ENCODE assay signal across 8 cellular contexts in the genomic region with DNA sequence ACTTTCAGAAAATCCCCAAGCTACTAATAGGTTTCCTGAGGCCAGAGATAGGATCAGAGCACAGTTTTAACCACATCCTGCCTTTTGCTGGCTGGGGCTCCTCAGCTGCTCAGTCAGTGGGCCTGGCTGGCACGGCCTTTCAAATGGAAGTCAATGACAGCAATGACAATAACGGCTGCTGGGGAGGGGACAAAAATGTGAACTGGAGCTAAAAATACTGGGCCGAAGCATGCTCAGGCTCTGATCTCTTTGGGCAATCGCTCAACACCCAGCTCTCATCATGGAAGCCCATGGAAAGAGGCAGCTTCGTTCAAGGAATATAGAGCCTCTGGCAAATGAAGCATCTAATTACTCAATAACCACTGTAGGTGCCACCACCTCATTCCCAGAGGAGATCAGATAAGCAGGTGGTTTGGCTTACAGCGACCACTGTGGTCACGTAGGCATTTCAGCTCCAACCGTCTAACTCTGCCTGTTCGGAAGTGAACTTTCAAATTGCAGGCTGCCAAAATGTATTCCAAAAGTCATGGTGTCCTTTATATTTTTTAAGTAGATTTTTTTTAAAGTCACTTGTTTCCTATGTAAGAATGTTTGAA. TPM values are rescaled to one million over a fixed set of nuclear protein-coding genes. Genes with fewer than 3 reads are reported as not detected.
A peak's percentile ranks its signal among the peaks of the same experiment; 100 is the strongest.
DNase-seq lines count a peak whose midpoint lies in the region; ATAC-seq and TF ChIP-seq lines count a peak whose summit lies in the region.

No MANE protein-coding gene starts in this region.

- ATAC-seq in HG02623 (IDR thresholded peaks at IDR 0.05; ENCODE audit: unreplicated experiment) = peak; percentile 77

- H3K27me3 ChIP-seq in effector memory CD4-positive, alpha-beta T cell (replicated peaks; ENCODE audit: control insufficient read depth, insufficient read depth, low read length, poor library complexity, severe bottlenecking) = peaks cover under 1% of the 10 kb centered on the region

- no peak overlapping the region for H3K4me3 Mint-ChIP-seq in type B pancreatic cell

- no peaks in the 10 kb centered on the region for H3K36me3 ChIP-seq in effector memory CD4-positive, alpha-beta T cell (ENCODE audit: control insufficient read depth, insufficient read depth, low read length)

- H3K36me3 Mint-ChIP-seq in type B pancreatic cell = no peaks in the 10 kb centered on the region

- peak; percentile 23 for DNase-seq in NK-92 treated with Interleukin-12 subunit alpha and Interleukin-12 subunit beta, amount 100 ng/mL, for 24 hours (lab: John Stamatoyannopoulos, UW)
- no peak for DNase-seq in NK-92 (lab: John Stamatoyannopoulos, UW; ENCODE audit: unreplicated experiment)
- DNase-seq in MV-4-11 (lab: John Stamatoyannopoulos, UW) = peak; percentile 89
- DNase-seq in effector memory CD4-positive, alpha-beta T cell = peak in 2 of 3 donors; percentile 31 to 41
- no peak for DNase-seq in type B pancreatic cell (ENCODE audit: extremely low spot score, unreplicated experiment)
- DNase-seq in DMS153 treated with DMSO at 0.1 percent for 48 hours (lab: John Stamatoyannopoulos, UW; ENCODE audit: unreplicated experiment) = no peak
- no peak for DNase-seq in HPDE6-E6E7 (ENCODE audit: extremely low spot score)

- no peaks in the 10 kb centered on the region for H3K9me3 Mint-ChIP-seq in type B pancreatic cell

- no peak overlapping the region for H3K27ac Mint-ChIP-seq in type B pancreatic cell

- H3K4me3 ChIP-seq in effector memory CD4-positive, alpha-beta T cell (ENCODE audit: insufficient read depth, low read depth, low read length, poor library complexity, severe bottlenecking) = peak overlapping the region; percentile 8

- no peak for TF ChIP-seq CTCF in type B pancreatic cell (conservative IDR thresholded peaks at IDR 0.05)

- peaks cover 12% of the 10 kb centered on the region for H3K4me1 Mint-ChIP-seq in type B pancreatic cell (ENCODE audit: unreplicated experiment)

- H3K27me3 Mint-ChIP-seq in type B pancreatic cell = peaks cover 88% of the 10 kb centered on the region

- H3K4me1 ChIP-seq in effector memory CD4-positive, alpha-beta T cell (ENCODE audit: control insufficient read depth, insufficient read depth, low read length, poor library complexity, severe bottlenecking) = peaks cover 20% of the 10 kb centered on the region

- H3K9me3 ChIP-seq in effector memory CD4-positive, alpha-beta T cell (ENCODE audit: control insufficient read depth, low read length) = no peaks in the 10 kb centered on the region

- no peak overlapping the region for H3K27ac ChIP-seq in effector memory CD4-positive, alpha-beta T cell (ENCODE audit: insufficient read depth, low read length, poor library complexity, severe bottlenecking)

RNA-seq across cellular contexts. Expression of a gene that starts 14.3 kb away (rescaled TPM):
- total RNA-seq in type B pancreatic cell (ENCODE audit: low replicate concordance) = 2.7 and 5.2 TPM in 2 replicates

Comparison
In these comparisons a context has a peak if more than half of its experiments do, and no peak if none do; other contexts are left out.
1. DNase-seq: peak in NK-92 treated with Interleukin-12 subunit alpha and Interleukin-12 subunit beta, amount 100 ng/mL, for 24 hours (single experiment), MV-4-11 (single experiment) and effector memory CD4-positive, alpha-beta T cell (2 of 3); none in NK-92 (single experiment), type B pancreatic cell (single experiment), DMS153 treated with DMSO at 0.1 percent for 48 hours (single experiment) and HPDE6-E6E7 (single experiment).